Comparison of ENCODE assay signal across 8 cellular contexts in the genomic region with DNA sequence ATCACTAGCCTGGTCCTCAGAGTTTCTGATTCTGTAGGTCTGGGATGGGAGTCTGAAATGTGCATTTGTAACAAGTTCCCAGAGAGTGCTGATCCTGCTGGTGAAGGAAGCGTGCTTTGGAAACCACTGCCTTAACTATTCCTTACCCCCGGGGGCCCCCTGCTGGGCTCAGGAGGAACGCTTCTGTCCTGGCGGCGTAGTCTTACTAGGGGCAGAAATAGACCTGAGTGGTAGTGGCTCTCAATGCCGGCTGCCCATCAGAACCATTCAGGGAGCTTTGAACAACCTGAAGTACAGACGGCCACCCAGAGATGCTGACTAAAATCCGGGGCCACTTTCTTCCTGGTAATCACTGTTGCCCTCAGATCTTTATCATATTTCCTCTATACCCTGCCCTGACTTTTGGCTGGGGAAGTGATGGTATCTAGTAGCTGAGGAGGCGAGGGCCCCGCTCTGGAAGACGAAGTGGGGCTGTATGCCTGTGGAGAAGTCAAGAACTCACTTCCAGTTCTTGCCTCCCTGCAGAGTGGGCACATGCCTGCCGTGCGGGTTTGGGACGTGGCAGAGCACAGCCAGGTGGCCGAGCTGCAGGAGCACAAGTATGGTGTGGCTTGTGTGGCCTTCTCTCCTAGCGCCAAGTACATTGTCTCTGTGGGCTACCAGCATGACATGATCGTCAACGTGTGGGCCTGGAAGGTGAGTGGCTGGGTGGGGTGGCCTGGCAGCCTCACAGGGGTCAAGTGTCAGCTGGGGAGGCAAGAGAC. TPM values are rescaled to one million over a fixed set of nuclear protein-coding genes. Genes with fewer than 3 reads are reported as not detected.
DNase-seq lines count a peak whose midpoint lies in the region; ATAC-seq, FAIRE-seq and TF ChIP-seq lines count a peak whose summit lies in the region.

No MANE protein-coding gene starts in this region.

- H3K9ac ChIP-seq in astrocyte (ENCODE audit: low read length): no peak overlapping the region

- no peaks in the 10 kb centered on the region for H3K27me3 Mint-ChIP-seq in astrocyte (ENCODE audit: low read depth, unreplicated experiment)

- no peaks in the 10 kb centered on the region for H3K9me2 ChIP-seq in hepatocyte (replicated peaks; ENCODE audit: insufficient read depth)

- H4K20me1 ChIP-seq in astrocyte (ENCODE audit: insufficient read depth, low read length) (peaks cover 56% of the 10 kb centered on the region), hepatocyte (ENCODE audit: insufficient read depth, poor library complexity, severe bottlenecking) (no peaks in the 10 kb centered on the region)

- H3K27ac Mint-ChIP-seq in astrocyte (ENCODE audit: unreplicated experiment): no peak overlapping the region

- H3K4me1 ChIP-seq in astrocyte (ENCODE audit: insufficient read depth, low read length): peaks cover 5% of the 10 kb centered on the region
- no peaks in the 10 kb centered on the region for H3K4me1 ChIP-seq in hepatocyte (ENCODE audit: insufficient read depth)
- no peaks in the 10 kb centered on the region for H3K4me1 ChIP-seq in small intestine (ENCODE audit: control insufficient read depth in 2 of 2, insufficient read depth in 1 of 2, low read depth in 1 of 2, low read length in 1 of 2)

- H3K4me3 ChIP-seq in astrocyte (ENCODE audit: insufficient read depth, low read depth, low read length): no peak overlapping the region
- H3K4me3 ChIP-seq in hepatocyte: no peak overlapping the region
- H3K4me3 ChIP-seq in small intestine (ENCODE audit: low read depth in 1 of 2, low read length in 2 of 2): no peak overlapping the region

- H3K4me2 ChIP-seq in astrocyte (ENCODE audit: low read length) (no peak overlapping the region), hepatocyte (no peak overlapping the region)

- FAIRE-seq in astrocyte (lab: Jason Lieb, UNC) (peak; percentile 17), small intestine (lab: Jason Lieb, UNC) (no peak)

- H2AFZ ChIP-seq in astrocyte (ENCODE audit: low read depth, low read length) (no peak overlapping the region), hepatocyte (no peak overlapping the region)

- no peaks in the 10 kb centered on the region for H3K9me3 Mint-ChIP-seq in astrocyte (ENCODE audit: unreplicated experiment)

- H3K79me2 ChIP-seq in astrocyte (ENCODE audit: insufficient read depth, low read length) (peaks cover 7% of the 10 kb centered on the region), hepatocyte (peaks cover 9% of the 10 kb centered on the region)

- TF ChIP-seq CTCF in astrocyte (IDR thresholded peaks at IDR 0.05; ENCODE audit: insufficient read depth, low read depth, low read length) (peak; percentile 86), hepatocyte (IDR thresholded peaks at IDR 0.05; ENCODE audit: poor library complexity) (peak; percentile 92)

- peaks cover 20% of the 10 kb centered on the region for H3K36me3 Mint-ChIP-seq in astrocyte (ENCODE audit: low read depth, unreplicated experiment)

- H3K36me3 ChIP-seq in astrocyte (ENCODE audit: insufficient read depth, low read length) (peaks cover 7% of the 10 kb centered on the region), hepatocyte (replicated peaks; ENCODE audit: insufficient read depth, low read depth) (no peaks in the 10 kb centered on the region), small intestine (ENCODE audit: control insufficient read depth in 2 of 2, insufficient read depth in 2 of 2, low read length in 2 of 2) (peaks cover 0 to 28% of the 10 kb centered on the region in 2 donors)

- WGBS in hepatocyte (ENCODE audit: low lambda C conversion rate, missing lambda C conversion rate): 55% methylated on average over 17 of the region's 18 CpGs
- 49 to 51% (median 50%) methylated on average over 18 of the region's 18 CpGs for WGBS in small intestine, 3 donors

- H3K9me3 ChIP-seq in astrocyte (ENCODE audit: insufficient read depth, low read depth, low read length) (no peaks in the 10 kb centered on the region), hepatocyte (ENCODE audit: low read depth) (no peaks in the 10 kb centered on the region), small intestine (ENCODE audit: control insufficient read depth, low read depth) (no peaks in the 10 kb centered on the region)

- H3K4me3 Mint-ChIP-seq in astrocyte (ENCODE audit: unreplicated experiment): no peak overlapping the region

- no peak overlapping the region for H3K27ac ChIP-seq in astrocyte (ENCODE audit: low read depth, low read length)
- H3K27ac ChIP-seq in hepatocyte: no peak overlapping the region
- no peak overlapping the region for H3K27ac ChIP-seq in small intestine (ENCODE audit: low read depth in 1 of 2, low read length in 1 of 2)

- ATAC-seq in GM21367 (IDR thresholded peaks at IDR 0.05; ENCODE audit: unreplicated experiment): no peak

- DNase-seq in NCI-H748 (lab: John Stamatoyannopoulos, UW; ENCODE audit: unreplicated experiment) (peak; percentile 17), NCI-H748 treated with DMSO at 0.1 percent for 48 hours (lab: John Stamatoyannopoulos, UW) (no peak), NCI-H1436 (lab: John Stamatoyannopoulos, UW) (peak; percentile 72), T1000 (lab: John Stamatoyannopoulos, UW) (peak; percentile 66), astrocyte (ENCODE audit: low read depth) (peak; percentile 51), hepatocyte (ENCODE audit: low spot score) (peak; percentile 93), small intestine (peak; percentile 80)

- peaks cover 2% of the 10 kb centered on the region for H3K4me1 Mint-ChIP-seq in astrocyte (ENCODE audit: low read depth, unreplicated experiment)

- H3K27me3 ChIP-seq in astrocyte (ENCODE audit: insufficient read depth, low read length) (no peaks in the 10 kb centered on the region), hepatocyte (no peaks in the 10 kb centered on the region), small intestine (ENCODE audit: control insufficient read depth in 2 of 2, insufficient read depth in 2 of 2, low read length in 2 of 2) (no peaks in the 10 kb centered on the region)

RNA-seq across cellular contexts. Expression of a gene that starts 16.3 kb away (rescaled TPM):
- total RNA-seq in astrocyte (5.7 and 7.6 TPM in 2 replicates), hepatocyte (14.1 and 14.4 TPM in 2 replicates)
- polyA plus RNA-seq in hepatocyte (9.2 and 9.9 TPM in 2 replicates), small intestine (10 to 100 TPM in 1 of 3 donors, 1 to 10 TPM in 2; 6.8 to 11.4 (median 7.4) TPM)

RNA-seq across cellular contexts. Expression of a gene that starts 27.0 kb away (rescaled TPM):
- 1.5 and 1.8 TPM in 2 replicates for total RNA-seq in astrocyte
- 2.3 and 2.7 TPM in 2 replicates for total RNA-seq in hepatocyte
- 19.2 and 19.6 TPM in 2 replicates for polyA plus RNA-seq in hepatocyte
- polyA plus RNA-seq in small intestine: 10 to 100 TPM in 2 of 3 donors, 1 to 10 TPM in 1; 4.6 to 13.0 (median 11.3) TPM

RNA-seq across cellular contexts. Expression of a gene that starts 37.3 kb away (rescaled TPM):
- total RNA-seq in astrocyte (30.8 and 30.9 TPM in 2 replicates), hepatocyte (19.9 and 24.5 TPM in 2 replicates)
- polyA plus RNA-seq in hepatocyte (18.6 and 19.9 TPM in 2 replicates), small intestine (10 to 100 TPM in 2 of 3 donors, 1 to 10 TPM in 1; 8.3 to 30.2 (median 21.1) TPM)
